Comparison of ENCODE assay signal across 1 cellular context in genomic region chr1:160862151-160863061, GRCh38.
TF ChIP-seq lines count a peak whose summit lies in the region.

CD244 (minus strand) TSS chr1:160862887; CDS start chr1:160862677, 210 bp downstream.

TF ChIP-seq in H1, 55 proteins besides CTCF, POLR2A, EP300 and RAD21 (continued from another document):
- no peak for TF ChIP-seq CHD7 (IDR thresholded peaks at IDR 0.05; ENCODE audit: insufficient replicate concordance, low read length)
- no peak for TF ChIP-seq KDM4A (IDR thresholded peaks at IDR 0.05; ENCODE audit: low read depth, low read length, severe bottlenecking)
